1 cellular context compared by ENCODE assay signal in the genomic region with DNA sequence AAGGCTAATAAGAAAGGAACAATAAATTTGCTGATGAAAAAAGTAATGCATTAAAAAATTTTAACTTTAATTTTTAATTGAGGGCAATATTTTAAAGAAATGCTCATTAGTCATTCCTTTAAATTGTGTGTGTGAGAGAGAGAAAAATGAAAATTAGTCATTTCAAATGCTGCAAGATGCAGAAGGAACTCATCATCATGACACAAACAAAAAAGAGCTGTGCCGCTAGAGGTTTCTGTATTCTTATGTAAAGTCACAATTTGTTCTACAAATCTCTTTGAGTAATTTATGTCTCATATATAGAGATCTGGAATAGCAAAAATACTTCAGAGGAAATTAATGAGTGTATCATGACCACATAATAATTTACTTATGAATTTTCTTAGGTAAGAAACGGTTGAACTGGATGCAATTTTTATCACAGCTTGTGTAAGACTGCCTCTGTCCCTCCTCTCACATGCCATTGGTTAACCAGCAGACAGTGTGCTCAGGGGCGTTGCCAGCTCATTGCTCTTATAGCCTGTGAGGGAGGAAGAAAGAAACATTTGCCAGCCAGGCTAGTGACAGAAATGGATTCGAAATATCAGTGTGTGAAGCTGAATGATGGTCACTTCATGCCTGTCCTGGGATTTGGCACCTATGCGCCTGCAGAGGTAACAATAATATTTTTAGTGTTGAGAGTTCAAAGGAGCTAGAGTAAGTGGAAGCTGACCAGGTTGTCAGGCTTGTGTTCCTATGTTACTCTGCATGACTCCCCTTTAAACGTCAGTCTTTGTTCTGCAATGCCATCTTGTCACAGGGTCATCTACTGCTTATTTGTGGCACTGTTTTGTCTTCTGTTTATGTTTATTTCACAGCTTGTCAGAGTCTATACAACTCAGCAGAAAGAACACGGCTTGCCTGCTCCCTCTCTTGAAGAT.
TF ChIP-seq lines count a peak whose summit lies in the region.
"Not testable (repeated sequence)": the region's sequence is repeated elsewhere in the genome, so short reads cannot be mapped to it uniquely, and the experiment has no call there.

A gene (plus strand): TSS at position 540 of the 920 bp plus-strand sequence. CDS start 30 bp downstream, at position 570.

TF ChIP-seq in K562, 482 proteins besides CTCF, POLR2A, EP300 and RAD21:
- TF ChIP-seq TAF1 (IDR thresholded peaks at IDR 0.05; ENCODE audit: control insufficient read depth, extremely low read depth, insufficient read depth, low read length, severe bottlenecking) (peak; percentile 20), NFIC (IDR thresholded peaks at IDR 0.05) (0 out of 2 replicates have a peak, but pooled peaks have one; percentile 15), CEBPG (tag; conservative IDR thresholded peaks at IDR 0.05 in 1 of 2, IDR thresholded peaks at IDR 0.05 in 1 of 2) (peak in 1 of 2 experiments; percentile 66; a peak in 2 of 4 replicates), POLR2H (tag; IDR thresholded peaks at IDR 0.05; ENCODE audit: low read depth) (peak; percentile 31; the same call in 1 of the 2 replicates), TBP (optimal IDR thresholded peaks at IDR 0.05; ENCODE audit: low read depth, low read length) (peak; percentile 59), CEBPB (tag; IDR thresholded peaks at IDR 0.05) (peak; percentile 71), KDM5B (IDR thresholded peaks at IDR 0.05; ENCODE audit: insufficient replicate concordance, low read depth, low read length) (peak; percentile 35), POLR2B (IDR thresholded peaks at IDR 0.05; ENCODE audit: low read depth, partially characterized antibody) (peak; percentile 88), SUPT5H (IDR thresholded peaks at IDR 0.05) (peak; percentile 72)
- not testable (repeated sequence) for TF ChIP-seq CEBPG (CRISPR knock-in tag; IDR thresholded peaks at IDR 0.05)
- TF ChIP-seq, protein P1, sequence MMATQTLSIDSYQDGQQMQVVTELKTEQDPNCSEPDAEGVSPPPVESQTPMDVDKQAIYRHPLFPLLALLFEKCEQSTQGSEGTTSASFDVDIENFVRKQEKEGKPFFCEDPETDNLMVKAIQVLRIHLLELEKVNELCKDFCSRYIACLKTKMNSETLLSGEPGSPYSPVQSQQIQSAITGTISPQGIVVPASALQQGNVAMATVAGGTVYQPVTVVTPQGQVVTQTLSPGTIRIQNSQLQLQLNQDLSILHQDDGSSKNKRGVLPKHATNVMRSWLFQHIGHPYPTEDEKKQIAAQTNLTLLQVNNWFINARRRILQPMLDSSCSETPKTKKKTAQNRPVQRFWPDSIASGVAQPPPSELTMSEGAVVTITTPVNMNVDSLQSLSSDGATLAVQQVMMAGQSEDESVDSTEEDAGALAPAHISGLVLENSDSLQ (IDR thresholded peaks at IDR 0.05): peak; percentile 16; the same call in 1 of the 2 replicates
- TF ChIP-seq, protein P2, sequence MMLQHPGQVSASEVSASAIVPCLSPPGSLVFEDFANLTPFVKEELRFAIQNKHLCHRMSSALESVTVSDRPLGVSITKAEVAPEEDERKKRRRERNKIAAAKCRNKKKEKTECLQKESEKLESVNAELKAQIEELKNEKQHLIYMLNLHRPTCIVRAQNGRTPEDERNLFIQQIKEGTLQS (IDR thresholded peaks at IDR 0.05): 0 out of 2 replicates have a peak, but pooled peaks have one; percentile 18
- TF ChIP-seq, protein P2 (CRISPR knock-in tag; conservative IDR thresholded peaks at IDR 0.05): not testable (repeated sequence)
- TF ChIP-seq, protein P3, sequence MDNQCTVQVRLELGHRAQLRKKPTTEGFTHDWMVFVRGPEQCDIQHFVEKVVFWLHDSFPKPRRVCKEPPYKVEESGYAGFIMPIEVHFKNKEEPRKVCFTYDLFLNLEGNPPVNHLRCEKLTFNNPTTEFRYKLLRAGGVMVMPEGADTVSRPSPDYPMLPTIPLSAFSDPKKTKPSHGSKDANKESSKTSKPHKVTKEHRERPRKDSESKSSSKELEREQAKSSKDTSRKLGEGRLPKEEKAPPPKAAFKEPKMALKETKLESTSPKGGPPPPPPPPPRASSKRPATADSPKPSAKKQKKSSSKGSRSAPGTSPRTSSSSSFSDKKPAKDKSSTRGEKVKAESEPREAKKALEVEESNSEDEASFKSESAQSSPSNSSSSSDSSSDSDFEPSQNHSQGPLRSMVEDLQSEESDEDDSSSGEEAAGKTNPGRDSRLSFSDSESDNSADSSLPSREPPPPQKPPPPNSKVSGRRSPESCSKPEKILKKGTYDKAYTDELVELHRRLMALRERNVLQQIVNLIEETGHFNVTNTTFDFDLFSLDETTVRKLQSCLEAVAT (IDR thresholded peaks at IDR 0.05): peak; percentile 25 to 33; a peak in 1 of 4 replicates
